1 cellular context compared by ENCODE assay signal in the genomic region with DNA sequence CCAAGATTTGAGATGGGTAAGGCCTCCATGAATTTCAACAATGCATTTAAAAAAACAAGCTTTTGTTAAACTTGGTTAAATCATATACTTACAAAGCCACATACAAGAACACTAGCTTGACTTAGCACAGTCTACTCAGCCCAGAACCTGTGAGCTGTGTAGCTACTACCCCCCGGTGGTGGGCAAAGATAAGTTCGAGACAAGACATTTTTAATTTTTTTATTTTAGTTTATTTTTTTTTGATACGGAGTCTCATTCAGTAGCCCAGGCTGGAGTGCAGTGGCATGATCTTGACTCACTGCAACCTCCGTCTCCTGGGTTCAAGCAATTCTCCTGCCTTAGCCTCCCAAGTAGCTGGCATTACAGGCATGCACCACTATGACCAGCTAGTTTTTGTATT.
A peak's percentile ranks its signal among the peaks of the same experiment; 100 is the strongest.
TF ChIP-seq lines count a peak whose summit lies in the region.

No MANE protein-coding gene starts in this region.

TF ChIP-seq in GM12878, 131 proteins besides CTCF, POLR2A, EP300 and RAD21:
- TF ChIP-seq SMC3 (IDR thresholded peaks at IDR 0.05; ENCODE audit: borderline replicate concordance, low read length): peak; percentile 46; the same call in 1 of the 2 replicates
- no peak for TF ChIP-seq TCF12 (IDR thresholded peaks at IDR 0.05; ENCODE audit: low read depth, low read length)
